ENCODE assay signal across 8 cellular contexts in genomic region chr22:26479792-26480610, GRCh38. TPM values are rescaled to one million over a fixed set of nuclear protein-coding genes. Genes with fewer than 3 reads are reported as not detected.
A peak's percentile ranks its signal among the peaks of the same experiment; 100 is the strongest.
DNase-seq lines count a peak whose midpoint lies in the region; ATAC-seq, FAIRE-seq and TF ChIP-seq lines count a peak whose summit lies in the region.

No MANE protein-coding gene starts in this region.

- DNase-seq in GM12892 (ENCODE audit: insufficient read length) = no peak
- DNase-seq in NCI-H69 (lab: John Stamatoyannopoulos, UW) = peak; percentile 81
- peak; percentile 30 for DNase-seq in colonic mucosa
- no peak for DNase-seq in neural progenitor cell (ENCODE audit: low spot score)
- DNase-seq in H7 = no peak
- no peak for DNase-seq in amniotic stem cell (lab: John Stamatoyannopoulos, UW)

- no peak overlapping the region for H2AFZ ChIP-seq in neural progenitor cell (replicated peaks)

- H3K27me3 ChIP-seq in colonic mucosa (no peaks in the 10 kb centered on the region), neural progenitor cell (no peaks in the 10 kb centered on the region), H7 (ENCODE audit: control insufficient read depth, insufficient read depth, low read length) (no peaks in the 10 kb centered on the region)

- H3K36me3 ChIP-seq in colonic mucosa (no peaks in the 10 kb centered on the region), neural progenitor cell (no peaks in the 10 kb centered on the region), H7 (replicated peaks; ENCODE audit: control insufficient read depth, insufficient read depth, low read length) (peaks cover 17% of the 10 kb centered on the region)

- intact Hi-C loops in colonic mucosa (cut with DNase I) = no loop called here

- peaks cover 65% of the 10 kb centered on the region for H3K79me2 ChIP-seq in neural progenitor cell (ENCODE audit: low read depth)

- FAIRE-seq in GM12892 (lab: Jason Lieb, UNC) = peak; percentile 24

- peaks cover 4% of the 10 kb centered on the region for H4K20me1 ChIP-seq in neural progenitor cell (ENCODE audit: low read depth)

- ATAC-seq in GM19351 (IDR thresholded peaks at IDR 0.05; ENCODE audit: unreplicated experiment) = no peak
- no peak for ATAC-seq in HG03159 (IDR thresholded peaks at IDR 0.05; ENCODE audit: unreplicated experiment)

- peak overlapping the region; percentile 71 for H3K27ac ChIP-seq in colonic mucosa
- H3K27ac ChIP-seq in neural progenitor cell = no peak overlapping the region

- peak overlapping the region; percentile 28 for H3K27ac Mint-ChIP-seq in neural progenitor cell

- H3K36me3 Mint-ChIP-seq in neural progenitor cell = peaks cover 10% of the 10 kb centered on the region

- H3K4me3 Mint-ChIP-seq in neural progenitor cell = peak overlapping the region; percentile 50

- peaks cover 59% of the 10 kb centered on the region for H3K4me1 Mint-ChIP-seq in neural progenitor cell

- peaks cover 3% of the 10 kb centered on the region for H3K27me3 Mint-ChIP-seq in neural progenitor cell (ENCODE audit: insufficient read depth, low read depth)

- H3K4me1 ChIP-seq in colonic mucosa (peaks cover 9% of the 10 kb centered on the region), neural progenitor cell (peaks cover 24% of the 10 kb centered on the region)

- H3K9me3 ChIP-seq in colonic mucosa (no peaks in the 10 kb centered on the region), neural progenitor cell (ENCODE audit: low read depth) (no peaks in the 10 kb centered on the region)

- TF ChIP-seq POLR2A in GM12892 (IDR thresholded peaks at IDR 0.05; ENCODE audit: low read depth, low read length) = no peak

- H3K9ac ChIP-seq in colonic mucosa (ENCODE audit: low read depth in 2 of 2, low read length in 2 of 2) = peak overlapping the region in 1 of 2 donors; percentile 15
- peak overlapping the region; percentile 41 for H3K9ac ChIP-seq in neural progenitor cell

- peak overlapping the region; percentile 62 for H3K4me2 ChIP-seq in neural progenitor cell

- TF ChIP-seq CTCF in colonic mucosa (IDR thresholded peaks at IDR 0.05) = no peak
- no peak for TF ChIP-seq CTCF in neural progenitor cell (IDR thresholded peaks at IDR 0.05)

- H3K4me3 ChIP-seq in colonic mucosa (peak overlapping the region; percentile 17), neural progenitor cell (peak overlapping the region; percentile 23), H7 (ENCODE audit: insufficient read depth, low read depth, low read length) (no peak overlapping the region; the same call in 1 of the 2 replicates)

- no peaks in the 10 kb centered on the region for H3K9me3 Mint-ChIP-seq in neural progenitor cell

- peaks cover 18% of the 10 kb centered on the region for H3F3A ChIP-seq in neural progenitor cell (ENCODE audit: low read depth)

RNA-seq across cellular contexts. Expression of gene HPS4, which starts 3.6 kb away (rescaled TPM):
- polyA plus RNA-seq in GM12892 (2012; ENCODE audit: missing spikeins) = 25.8 TPM
- total RNA-seq in colonic mucosa = 10 to 100 TPM; 23.8 to 26.3 TPM
- 65.3 and 95.5 TPM in 2 replicates for total RNA-seq in neural progenitor cell (ENCODE audit: low replicate concordance)
- 43.1 and 63.0 TPM in 2 replicates for total RNA-seq in H7 (2014; rRNA removed; shearing (Covaris generic))

RNA-seq across cellular contexts. Expression of gene SRRD, which starts 3.7 kb away (rescaled TPM):
- polyA plus RNA-seq in GM12892 (2012; ENCODE audit: missing spikeins) = 23.0 TPM
- 10 to 100 TPM; 11.8 to 16.4 TPM for total RNA-seq in colonic mucosa
- 28.0 and 36.0 TPM in 2 replicates for total RNA-seq in neural progenitor cell (ENCODE audit: low replicate concordance)
- total RNA-seq in H7 (2014; rRNA removed; shearing (Covaris generic)) = 25.9 and 32.9 TPM in 2 replicates

RNA-seq across cellular contexts. Expression of gene TFIP11, which starts 32.3 kb away (rescaled TPM):
- 17.2 TPM for polyA plus RNA-seq in GM12892 (2012; ENCODE audit: missing spikeins)
- total RNA-seq in colonic mucosa (10 to 100 TPM; 31.8 to 36.4 TPM), neural progenitor cell (ENCODE audit: low replicate concordance) (22.2 and 26.2 TPM in 2 replicates)
- 22.2 and 22.8 TPM in 2 replicates for total RNA-seq in H7 (2014; rRNA removed; shearing (Covaris generic))

RNA-seq across cellular contexts. Expression of gene ASPHD2, which starts 50.9 kb away (rescaled TPM):
- polyA plus RNA-seq in GM12892 (2012; ENCODE audit: missing spikeins) = 2.7 TPM
- total RNA-seq in colonic mucosa (1 to 10 TPM; 3.8 to 4.3 TPM), neural progenitor cell (ENCODE audit: low replicate concordance) (9.3 and 12.7 TPM in 2 replicates)
- total RNA-seq in H7 (2014; rRNA removed; shearing (Covaris generic)) = 6.2 and 7.4 TPM in 2 replicates

Comparison
In these comparisons a context has a peak if more than half of its experiments do, and no peak if none do; other contexts are left out.
1. DNase-seq: peak in NCI-H69 (single experiment) and colonic mucosa (single experiment); none in GM12892 (single experiment), neural progenitor cell (single experiment), H7 (single experiment) and amniotic stem cell (single experiment).